In genomic region chr14:49633650-49634546, GRCh38 we compare ENCODE assay signal across 8 cellular contexts. TPM values are rescaled to one million over a fixed set of nuclear protein-coding genes. Genes with fewer than 3 reads are reported as not detected.
DNase-seq lines count a peak whose midpoint lies in the region; ATAC-seq, FAIRE-seq and TF ChIP-seq lines count a peak whose summit lies in the region.

No MANE protein-coding gene starts in this region.

- peaks cover 7% of the 10 kb centered on the region for H3K4me1 Mint-ChIP-seq in endodermal cell

- peak overlapping the region; percentile 98 for H3K27ac ChIP-seq in endodermal cell (ENCODE audit: low read depth, low read length)

- no peak for FAIRE-seq in D721Med (lab: Jason Lieb, UNC)

- no peaks in the 10 kb centered on the region for H3K27me3 ChIP-seq in endodermal cell (ENCODE audit: control insufficient read depth, insufficient read depth, low read length, poor library complexity, severe bottlenecking)

- H3K9ac ChIP-seq in endodermal cell (ENCODE audit: extremely low read depth, low read length, poor library complexity, severe bottlenecking): peak overlapping the region; percentile 91

- H3K4me3 ChIP-seq in endodermal cell (ENCODE audit: low read length): peak overlapping the region; percentile 94

- DNase-seq in D721Med (ENCODE audit: insufficient read length, low spot score) (peak; percentile 70), HUDEP-2 (lab: John Stamatoyannopoulos, UW; ENCODE audit: unreplicated experiment in 76 of 76) (peak; percentile 17 to 91 (median 82)), NOMO-1 treated with DMSO at 0.1 percent for 48 hours (lab: John Stamatoyannopoulos, UW; ENCODE audit: unreplicated experiment) (peak; percentile 92), endodermal cell (peak; percentile 98), midbrain (lab: John Stamatoyannopoulos, UW) (peak; percentile 94)
- DNase-seq in activated CD8-positive, alpha-beta memory T cell treated with anti-CD3 and anti-CD28 coated beads, Interleukin-2, amount 50 U/mL, for 1 hour (ENCODE audit: extremely low read depth): peak; percentile 78
- peak; percentile 89 to 93 for DNase-seq in stimulated activated CD8-positive, alpha-beta memory T cell treated with anti-CD3 and anti-CD28 coated beads, Interleukin-15, amount 100 ng/mL, for 48 hours (ENCODE audit: low read depth in 2 of 2)

- peaks cover 35% of the 10 kb centered on the region for H3K36me3 Mint-ChIP-seq in endodermal cell (ENCODE audit: low read depth)

- no peaks in the 10 kb centered on the region for H3K27me3 Mint-ChIP-seq in endodermal cell (ENCODE audit: insufficient read depth)

- peak overlapping the region; percentile 87 for H3K4me3 Mint-ChIP-seq in endodermal cell

- no peaks in the 10 kb centered on the region for H3K4me1 ChIP-seq in endodermal cell (ENCODE audit: control insufficient read depth, insufficient read depth, low read length)

- H3K9me3 ChIP-seq in endodermal cell (ENCODE audit: control insufficient read depth, low read length): no peaks in the 10 kb centered on the region

- ATAC-seq in GM21390 (IDR thresholded peaks at IDR 0.05; ENCODE audit: unreplicated experiment): peak; percentile 76

- peak overlapping the region; percentile 97 for H3K27ac Mint-ChIP-seq in endodermal cell

- 0% methylated on average over 24 to 99 of the region's 99 CpGs for WGBS in endodermal cell (ENCODE audit: insufficient coverage in 1 of 2, insufficient read length in 1 of 2), 2 experiments

- peaks cover 17% of the 10 kb centered on the region for H3K36me3 ChIP-seq in endodermal cell (ENCODE audit: control insufficient read depth, insufficient read depth, low read length)

- no peaks in the 10 kb centered on the region for H3K9me3 Mint-ChIP-seq in endodermal cell

- peak; percentile 88 for TF ChIP-seq CTCF in D721Med (IDR thresholded peaks at IDR 0.05; ENCODE audit: insufficient read depth, missing control alignments)
- TF ChIP-seq CTCF in endodermal cell (conservative IDR thresholded peaks at IDR 0.05): peak; percentile 84

RNA-seq across cellular contexts. Expression of gene DNAAF2, which starts 1.1 kb away (rescaled TPM):
- total RNA-seq in endodermal cell: 10 to 100 TPM; 18.5 to 19.7 TPM
- polyA plus RNA-seq in endodermal cell (2013, experiment 1 of 2): 19.4 TPM
- polyA plus RNA-seq in endodermal cell (2013, experiment 2 of 2): 21.4 TPM

RNA-seq across cellular contexts. Expression of gene MGAT2, which starts 13.3 kb away (rescaled TPM):
- 10 to 100 TPM; 21.4 to 23.5 TPM for total RNA-seq in endodermal cell
- polyA plus RNA-seq in endodermal cell (2013, experiment 1 of 2): 22.3 TPM
- 22.9 TPM for polyA plus RNA-seq in endodermal cell (2013, experiment 2 of 2)

RNA-seq across cellular contexts. Expression of gene RPL36AL, which starts 13.5 kb away (rescaled TPM):
- 100 to 1,000 TPM; 167 to 176 TPM for total RNA-seq in endodermal cell
- 168 TPM for polyA plus RNA-seq in endodermal cell (2013, experiment 1 of 2)
- polyA plus RNA-seq in endodermal cell (2013, experiment 2 of 2): 166 TPM

RNA-seq across cellular contexts. Expression of gene LRR1, which starts 35.2 kb away (rescaled TPM):
- total RNA-seq in endodermal cell: 10 to 100 TPM; 20.4 to 22.9 TPM
- 22.7 TPM for polyA plus RNA-seq in endodermal cell (2013, experiment 1 of 2)
- 23.7 TPM for polyA plus RNA-seq in endodermal cell (2013, experiment 2 of 2)

RNA-seq across cellular contexts. Expression of gene RPS29, which starts 47.7 kb away (rescaled TPM):
- 1,000 to 10,000 TPM; 1,577 to 1,586 TPM for total RNA-seq in endodermal cell
- 3,717 TPM for polyA plus RNA-seq in endodermal cell (2013, experiment 1 of 2)
- polyA plus RNA-seq in endodermal cell (2013, experiment 2 of 2): 3,497 TPM

Comparison
In these comparisons a context has a peak if more than half of its experiments do, and no peak if none do; other contexts are left out.
1. Peak in every context shown above with its lines: DNase-seq, ATAC-seq, H3K4me3 ChIP-seq and H3K27ac ChIP-seq.